In the genomic region with DNA sequence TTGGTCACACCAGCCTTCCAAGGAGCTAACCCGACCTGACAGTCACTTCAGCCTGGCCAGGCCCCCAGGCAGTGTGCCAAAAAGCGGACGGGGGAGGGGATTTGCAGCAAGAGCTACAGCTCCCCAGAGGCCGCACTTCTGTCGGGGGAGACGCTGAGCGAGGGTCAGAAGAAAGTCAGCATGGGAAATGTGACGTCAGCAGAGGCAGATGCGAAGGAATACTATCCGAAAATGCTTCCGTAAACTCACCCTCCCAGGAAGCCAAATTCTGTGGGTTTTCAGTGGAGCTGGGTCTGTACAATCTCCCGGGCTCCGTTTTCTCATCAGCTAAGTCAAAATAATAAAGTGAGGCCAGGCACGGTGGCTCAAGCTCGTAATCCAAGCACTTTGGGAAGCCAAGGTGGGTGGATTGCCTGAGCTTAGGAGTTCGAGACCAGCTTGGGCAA, we compare ENCODE assay signal across 11 cellular contexts. TPM values are rescaled to one million over a fixed set of nuclear protein-coding genes. Genes with fewer than 3 reads are reported as not detected.
A peak's percentile ranks its signal among the peaks of the same experiment; 100 is the strongest.
DNase-seq lines count a peak whose midpoint lies in the region; ATAC-seq and TF ChIP-seq lines count a peak whose summit lies in the region.
"Had no signal": no experiment of that assay in that cellular context is flagged by ENCODE, and none has a peak within 500 bp of the region (broad histone marks: within the 10 kb centered on the region; RNA-seq: fewer than 3 reads in every experiment).

No MANE protein-coding gene starts in this region.

- H3K4me3 ChIP-seq in ovary: no peak overlapping the region

- intact Hi-C loops in cardiac septum (cut with DNase I): no loop called here
- intact Hi-C loops in ovary (cut with DNase I): no loop called here

- TF ChIP-seq POLR2A in ovary (IDR thresholded peaks at IDR 0.05): no peak

- H3K36me3 ChIP-seq in ovary: no peaks in the 10 kb centered on the region

- H3K4me1 ChIP-seq in ovary (ENCODE audit: insufficient read depth): peaks cover 47% of the 10 kb centered on the region

- H3K27ac ChIP-seq in ovary: peak overlapping the region; percentile 83 to 93

- DNase-seq in AG08396 (ENCODE audit: low spot score): peak; percentile 60
- peak; percentile 93 for DNase-seq in cardiac septum (ENCODE audit: low spot score)
- DNase-seq in ovary: peak; percentile 99 to 100 (median 99)
- no peak for DNase-seq in stimulated activated naive CD4-positive, alpha-beta T cell (lab: John Stamatoyannopoulos, UW)
- no peak for DNase-seq in NCI-H446 treated with DMSO at 0.1 percent for 48 hours (lab: John Stamatoyannopoulos, UW)
- DNase-seq: activated gamma-delta T cell; Caco-2; stimulated activated naive CD8-positive, alpha-beta T cell treated with anti-CD3 and anti-CD28 coated beads, Interleukin-15, Interleukin-2, amounts not matched to agents 100 U/mL and 50 U/mL, for 24 hours had no signal

- TF ChIP-seq EP300 in ovary (IDR thresholded peaks at IDR 0.05): peak; percentile 60

- no peaks in the 10 kb centered on the region for H3K9me3 ChIP-seq in ovary
- H3K9me3 ChIP-seq: Caco-2 had no signal

- no peak for ATAC-seq in SK-N-SH treated with all-trans-retinoic acid at 6 μM for 48 hours
- ATAC-seq in GM19351 (IDR thresholded peaks at IDR 0.05; ENCODE audit: unreplicated experiment): no peak
- ATAC-seq in GM21381 (IDR thresholded peaks at IDR 0.05; ENCODE audit: unreplicated experiment): no peak
- ATAC-seq: stimulated activated naive CD8-positive, alpha-beta T cell treated with anti-CD3 and anti-CD28 coated beads, Interleukin-15, Interleukin-2, amounts not matched to agents 100 U/mL and 50 U/mL, for 24 hours had no signal

- WGBS in ovary, 3 donors: 3 to 8% (median 4%) methylated on average over 16 of the region's 16 CpGs

- no peak for TF ChIP-seq CTCF in ovary (IDR thresholded peaks at IDR 0.05)

- no peaks in the 10 kb centered on the region for H3K27me3 ChIP-seq in ovary

TF ChIP-seq in SK-N-SH treated with all-trans-retinoic acid at 6 μM for 48 hours, 23 proteins besides CTCF, POLR2A, EP300 and RAD21:
- TF ChIP-seq ZNF565 (CRISPR knock-in tag; conservative IDR thresholded peaks at IDR 0.05; ENCODE audit: low read depth) (no peak), PPARA (CRISPR knock-in tag; IDR thresholded peaks at IDR 0.05; ENCODE audit: borderline replicate concordance) (no peak), SNAI2 (CRISPR knock-in tag; IDR thresholded peaks at IDR 0.05) (peak; percentile 15; the same call in 1 of the 2 replicates)

RNA-seq across cellular contexts. Expression of a gene that starts 28.5 kb away (rescaled TPM):
- total RNA-seq in cardiac septum (55.8 TPM), ovary (100 to 1,000 TPM in 4 of 7 donors, 10 to 100 TPM in 3; 37.3 to 183 (median 119) TPM)
- 100 to 1,000 TPM in 1 of 2 donors, 10 to 100 TPM in 1; 84.0 to 313 TPM for polyA plus RNA-seq in ovary

Comparison
In these comparisons a context has a peak if more than half of its experiments do, and no peak if none do; other contexts are left out.
1. DNase-seq: peak in AG08396 (single experiment), cardiac septum (single experiment) and ovary (5 of 5); none in stimulated activated naive CD4-positive, alpha-beta T cell (0 of 6) and NCI-H446 treated with DMSO at 0.1 percent for 48 hours (single experiment).